Comparison of ENCODE assay signal across 10 cellular contexts in genomic region chr7:75905785-75906604, GRCh38. TPM values are rescaled to one million over a fixed set of nuclear protein-coding genes. Genes with fewer than 3 reads are reported as not detected.
DNase-seq lines count a peak whose midpoint lies in the region; ATAC-seq, FAIRE-seq and TF ChIP-seq lines count a peak whose summit lies in the region.
"Had no signal": no experiment of that assay in that cellular context is flagged by ENCODE, and none has a peak within 500 bp of the region (broad histone marks: within the 10 kb centered on the region; RNA-seq: fewer than 3 reads in every experiment).

No MANE protein-coding gene starts in this region.

- H3K4me1 ChIP-seq in SK-N-SH (ENCODE audit: control insufficient read depth in 1 of 2, insufficient read depth in 2 of 2, low read depth in 1 of 2, low read length in 1 of 2): no peaks in the 10 kb centered on the region
- H3K4me1 ChIP-seq in osteoblast (ENCODE audit: insufficient read depth, low read length): no peaks in the 10 kb centered on the region

- H3K4me2 ChIP-seq in SK-N-SH (no peak overlapping the region), osteoblast (ENCODE audit: insufficient read depth, low read length) (peak overlapping the region; percentile 52)

- no peak overlapping the region for H3K27ac Mint-ChIP-seq in activated T-helper 2 cell treated with anti-CD3 and anti-CD28 coated beads, Interferon-gamma antibody, Interleukin-2, Interleukin-4, amounts not matched to agents 10 μg/mL and 5 μg/mL and 100 μg/mL, durations not matched to agents 14 hours and 24 hours and 36 hours
- H3K27ac Mint-ChIP-seq: B cell, T-cell had no signal

- TF ChIP-seq CTCF in SK-N-SH (IDR thresholded peaks at IDR 0.05) (no peak), osteoblast (IDR thresholded peaks at IDR 0.05; ENCODE audit: extremely low read depth, low read depth, low read length) (no peak)

- CTCF ChIA-PET in SK-N-SH (lab: Yijun Ruan, JAX): interaction anchor here (1.0 to 4.9 kb wide), 2 partner anchors 20 to 114 kb away, joined by 3 to 15 read pairs; no protein-coding TSS in a partner anchor

- peaks cover 4% of the 10 kb centered on the region for H3K27me3 Mint-ChIP-seq in activated T-helper 2 cell treated with anti-CD3 and anti-CD28 coated beads, Interferon-gamma antibody, Interleukin-2, Interleukin-4, amounts not matched to agents 10 μg/mL and 5 μg/mL and 100 μg/mL, durations not matched to agents 14 hours and 24 hours and 36 hours (ENCODE audit: low read depth)
- H3K27me3 Mint-ChIP-seq: B cell, T-cell had no signal

- WGBS in SK-N-SH (ENCODE audit: low lambda C conversion rate): 71% methylated on average over 17 of the region's 17 CpGs

- H3K27ac ChIP-seq in SK-N-SH (ENCODE audit: low read depth in 2 of 2, low read length in 1 of 2) (no peak overlapping the region), osteoblast (ENCODE audit: low read depth, low read length) (no peak overlapping the region)

- H3K9me3 ChIP-seq in SK-N-SH: no peaks in the 10 kb centered on the region
- no peaks in the 10 kb centered on the region for H3K9me3 ChIP-seq in osteoblast (ENCODE audit: low read depth, low read length)

- H2AFZ ChIP-seq in SK-N-SH (ENCODE audit: low read depth): no peak overlapping the region
- H2AFZ ChIP-seq in osteoblast (ENCODE audit: low read length): peak overlapping the region; percentile 76

- H3K9me3 Mint-ChIP-seq in activated T-helper 2 cell treated with anti-CD3 and anti-CD28 coated beads, Interferon-gamma antibody, Interleukin-2, Interleukin-4, amounts not matched to agents 10 μg/mL and 5 μg/mL and 100 μg/mL, durations not matched to agents 14 hours and 24 hours and 36 hours: no peaks in the 10 kb centered on the region
- H3K9me3 Mint-ChIP-seq: T-cell had no signal

- peaks cover 7% of the 10 kb centered on the region for H3K4me1 Mint-ChIP-seq in activated T-helper 2 cell treated with anti-CD3 and anti-CD28 coated beads, Interferon-gamma antibody, Interleukin-2, Interleukin-4, amounts not matched to agents 10 μg/mL and 5 μg/mL and 100 μg/mL, durations not matched to agents 14 hours and 24 hours and 36 hours (ENCODE audit: low read depth)
- H3K4me1 Mint-ChIP-seq: T-cell had no signal

- no peak for TF ChIP-seq EP300 in SK-N-SH (IDR thresholded peaks at IDR 0.05; ENCODE audit: borderline replicate concordance in 1 of 2, low read depth in 1 of 2, low read length in 1 of 2)

- FAIRE-seq in frontal cortex (lab: Jason Lieb, UNC): no peak

- H3K36me3 ChIP-seq in SK-N-SH (replicated peaks in 1 of 2; ENCODE audit: control insufficient read depth in 1 of 2, insufficient read depth in 2 of 2, low read length in 1 of 2) (no peaks in the 10 kb centered on the region), osteoblast (ENCODE audit: insufficient read depth, low read length) (no peaks in the 10 kb centered on the region)

- TF ChIP-seq RAD21 in SK-N-SH (IDR thresholded peaks at IDR 0.05; ENCODE audit: low read length): no peak

- H3K4me3 Mint-ChIP-seq in activated T-helper 2 cell treated with anti-CD3 and anti-CD28 coated beads, Interferon-gamma antibody, Interleukin-2, Interleukin-4, amounts not matched to agents 10 μg/mL and 5 μg/mL and 100 μg/mL, durations not matched to agents 14 hours and 24 hours and 36 hours (ENCODE audit: low read depth): no peak overlapping the region
- H3K4me3 Mint-ChIP-seq: B cell, T-cell had no signal

- H3K36me3 Mint-ChIP-seq in activated T-helper 2 cell treated with anti-CD3 and anti-CD28 coated beads, Interferon-gamma antibody, Interleukin-2, Interleukin-4, amounts not matched to agents 10 μg/mL and 5 μg/mL and 100 μg/mL, durations not matched to agents 14 hours and 24 hours and 36 hours (ENCODE audit: low read depth): no peaks in the 10 kb centered on the region
- H3K36me3 Mint-ChIP-seq: T-cell had no signal

- H3K79me2 ChIP-seq in SK-N-SH (ENCODE audit: insufficient read depth) (no peaks in the 10 kb centered on the region), osteoblast (ENCODE audit: insufficient read depth, low read length) (no peaks in the 10 kb centered on the region)

- DNase-seq in SK-N-SH (no peak), SHP77 (lab: John Stamatoyannopoulos, UW) (peak; percentile 78 to 85), frontal cortex (ENCODE audit: low spot score in 2 of 2) (peak; percentile 22 to 43), osteoblast (ENCODE audit: insufficient read length, low spot score, missing footprints) (peak; percentile 94), NCI-H82 treated with DMSO at 0.1 percent for 48 hours (lab: John Stamatoyannopoulos, UW; ENCODE audit: unreplicated experiment) (no peak)
- DNase-seq in activated T-helper 2 cell treated with anti-CD3 and anti-CD28 coated beads, Interferon-gamma antibody, Interleukin-2, Interleukin-4, amounts not matched to agents 10 μg/mL and 5 μg/mL and 100 μg/mL, durations not matched to agents 14 hours and 24 hours and 36 hours (ENCODE audit: low spot score): no peak

- H3K4me3 ChIP-seq in SK-N-SH (ENCODE audit: low read depth in 2 of 2, low read length in 1 of 2) (no peak overlapping the region), osteoblast (ENCODE audit: insufficient read depth, low read length) (no peak overlapping the region)

- H3K27me3 ChIP-seq in SK-N-SH (ENCODE audit: insufficient read depth): no peaks in the 10 kb centered on the region
- H3K27me3 ChIP-seq in osteoblast (ENCODE audit: insufficient read depth, low read length): no peaks in the 10 kb centered on the region

- POLR2A ChIA-PET in SK-N-SH (lab: Yijun Ruan, JAX): interaction anchor here (1.0 kb wide), 2 partner anchors 9 to 17 kb away, joined by 3 to 6 read pairs; partner anchors contain the start of gene POR

- no peaks in the 10 kb centered on the region for H4K20me1 ChIP-seq in SK-N-SH (ENCODE audit: insufficient read depth)
- H4K20me1 ChIP-seq in osteoblast (ENCODE audit: insufficient read depth, low read length): no peaks in the 10 kb centered on the region

- peaks cover 6% of the 10 kb centered on the region for H3F3A ChIP-seq in SK-N-SH (replicated peaks; ENCODE audit: insufficient read depth)

- ATAC-seq in SK-N-SH treated with all-trans-retinoic acid at 6 μM for 48 hours (peak; percentile 65), GM18517 (IDR thresholded peaks at IDR 0.05; ENCODE audit: unreplicated experiment) (no peak)
- ATAC-seq: T-cell had no signal

- H3K9me2 ChIP-seq in SK-N-SH: no peaks in the 10 kb centered on the region

- no peak overlapping the region for H3K9ac ChIP-seq in SK-N-SH

- intact Hi-C loops in activated T-helper 2 cell treated with anti-CD3 and anti-CD28 coated beads, Interferon-gamma antibody, Interleukin-2, Interleukin-4, amounts not matched to agents 10 μg/mL and 5 μg/mL and 100 μg/mL, durations not matched to agents 14 hours and 24 hours and 36 hours (cut with micrococcal nuclease): no loop called here

TF ChIP-seq in SK-N-SH treated with all-trans-retinoic acid at 6 μM for 48 hours, 23 proteins besides CTCF, POLR2A, EP300 and RAD21 (continues in another document):
- no peak for TF ChIP-seq CSDC2 (CRISPR knock-in tag; IDR thresholded peaks at IDR 0.05)
- TF ChIP-seq RARB (CRISPR knock-in tag; IDR thresholded peaks at IDR 0.05): no peak
- no peak for TF ChIP-seq ZFP30 (CRISPR knock-in tag; IDR thresholded peaks at IDR 0.05)
- TF ChIP-seq POU6F1 (CRISPR knock-in tag; IDR thresholded peaks at IDR 0.05; ENCODE audit: borderline replicate concordance, low read depth): no peak

TF ChIP-seq in SK-N-SH, 30 proteins besides CTCF, POLR2A, EP300 and RAD21:
- TF ChIP-seq GABPA (IDR thresholded peaks at IDR 0.05; ENCODE audit: low read depth): no peak
- TF ChIP-seq ELF1 (IDR thresholded peaks at IDR 0.05): no peak
- TF ChIP-seq PBX3 (IDR thresholded peaks at IDR 0.05): no peak
- TF ChIP-seq SIN3A (IDR thresholded peaks at IDR 0.05; ENCODE audit: borderline replicate concordance, low read depth, low read length): no peak
- no peak for TF ChIP-seq TCF12 (IDR thresholded peaks at IDR 0.05)
- no peak for TF ChIP-seq GATA2 (CRISPR knock-in tag; IDR thresholded peaks at IDR 0.05)
- TF ChIP-seq CHD2 (IDR thresholded peaks at IDR 0.05; ENCODE audit: low read length, partially characterized antibody): no peak
- no peak for TF ChIP-seq YY1 (IDR thresholded peaks at IDR 0.05; ENCODE audit: low read depth)
- TF ChIP-seq TAF1 (IDR thresholded peaks at IDR 0.05; ENCODE audit: borderline replicate concordance, low read depth, low read length): no peak
- no peak for TF ChIP-seq MXI1 (IDR thresholded peaks at IDR 0.05; ENCODE audit: low read depth, low read length)
- TF ChIP-seq TEAD4 (IDR thresholded peaks at IDR 0.05; ENCODE audit: borderline replicate concordance, insufficient read depth): no peak
- no peak for TF ChIP-seq NRF1 (IDR thresholded peaks at IDR 0.05; ENCODE audit: low read depth, low read length)
- no peak for TF ChIP-seq FOXJ3 (CRISPR knock-in tag; IDR thresholded peaks at IDR 0.05)
- TF ChIP-seq RXRA (IDR thresholded peaks at IDR 0.05; ENCODE audit: borderline replicate concordance, low read depth): no peak

RNA-seq across cellular contexts. Expression of gene POR, which starts 9.0 kb away (rescaled TPM):
- polyA plus RNA-seq in SK-N-SH (2012; rRNA removed): 55.8 and 68.7 TPM in 2 replicates
- polyA plus RNA-seq in SK-N-SH (2012; cell fraction: cytosol; rRNA removed): 22.1 and 32.8 TPM in 2 replicates
- polyA plus RNA-seq in SK-N-SH (2012; cell fraction: nucleus; rRNA removed): 129 and 157 TPM in 2 replicates
- total RNA-seq in frontal cortex: 67.3 TPM
- 70.4 and 73.1 TPM in 2 replicates for total RNA-seq in osteoblast
- total RNA-seq in activated T-helper 2 cell treated with anti-CD3 and anti-CD28 coated beads, Interferon-gamma antibody, Interleukin-2, Interleukin-4, amounts not matched to agents 10 μg/mL and 5 μg/mL and 100 μg/mL, durations not matched to agents 14 hours and 24 hours and 36 hours: 105 and 106 TPM in 2 replicates

RNA-seq across cellular contexts. Expression of gene RHBDD2, which starts 27.2 kb away (rescaled TPM):
- 68.8 and 77.6 TPM in 2 replicates for polyA plus RNA-seq in SK-N-SH (2012; rRNA removed)
- 29.3 and 44.2 TPM in 2 replicates for polyA plus RNA-seq in SK-N-SH (2012; cell fraction: cytosol; rRNA removed)
- polyA plus RNA-seq in SK-N-SH (2012; cell fraction: nucleus; rRNA removed): 71.0 and 91.8 TPM in 2 replicates
- 34.2 TPM for total RNA-seq in frontal cortex
- 27.4 and 27.5 TPM in 2 replicates for total RNA-seq in osteoblast
- total RNA-seq in activated T-helper 2 cell treated with anti-CD3 and anti-CD28 coated beads, Interferon-gamma antibody, Interleukin-2, Interleukin-4, amounts not matched to agents 10 μg/mL and 5 μg/mL and 100 μg/mL, durations not matched to agents 14 hours and 24 hours and 36 hours: 139 and 143 TPM in 2 replicates

Comparison
In these comparisons a context has a peak if more than half of its experiments do, and no peak if none do; other contexts are left out.
1. DNase-seq: peak in SHP77 (2 of 2), frontal cortex (2 of 2) and osteoblast (single experiment); none in SK-N-SH (single experiment), NCI-H82 treated with DMSO at 0.1 percent for 48 hours (single experiment) and activated T-helper 2 cell treated with anti-CD3 and anti-CD28 coated beads, Interferon-gamma antibody, Interleukin-2, Interleukin-4, amounts not matched to agents 10 μg/mL and 5 μg/mL and 100 μg/mL, durations not matched to agents 14 hours and 24 hours and 36 hours (single experiment).